ENCODE assay signal across 8 cellular contexts in the genomic region with DNA sequence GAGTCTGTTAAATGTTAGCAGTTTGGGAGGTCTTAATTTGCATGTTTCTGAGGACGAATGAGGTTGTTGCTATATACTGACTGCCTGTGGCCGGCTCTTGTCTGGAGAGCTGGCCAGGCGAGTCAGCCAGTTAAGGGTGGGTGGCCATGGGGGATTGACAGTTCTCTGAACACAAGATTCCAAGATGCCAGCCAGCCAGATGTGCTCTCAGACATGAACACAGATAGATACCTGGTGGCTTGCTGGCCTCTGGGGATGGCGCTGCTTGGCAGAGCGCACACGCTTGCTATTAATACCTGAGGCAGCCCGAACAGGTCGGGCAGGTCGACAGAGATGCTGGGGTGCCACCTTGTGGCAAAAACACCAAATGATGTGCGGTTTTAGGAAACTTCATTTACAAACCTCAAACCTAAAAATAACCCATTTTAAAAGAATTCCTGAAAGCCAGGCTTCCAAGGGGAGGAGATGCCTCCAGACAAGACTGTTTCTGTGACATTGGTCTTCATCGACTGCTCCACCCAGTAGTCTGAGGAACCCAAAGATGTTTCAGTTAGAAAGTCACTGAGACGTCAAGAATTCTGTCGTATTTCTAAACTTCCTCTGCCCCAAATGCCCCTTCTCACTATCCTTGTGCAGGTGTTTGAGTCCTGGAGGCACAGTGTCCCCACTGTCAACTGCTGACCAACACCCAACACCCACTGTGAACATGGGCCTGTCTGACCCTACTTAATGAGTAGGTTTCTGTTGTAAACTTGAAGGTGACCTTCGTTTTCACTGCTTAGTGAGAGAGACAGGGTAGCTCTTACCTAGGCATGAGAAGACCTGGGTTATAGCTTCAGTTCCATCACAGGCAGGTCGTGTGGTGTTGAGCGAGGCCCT.
DNase-seq lines count a peak whose midpoint lies in the region; ATAC-seq and TF ChIP-seq lines count a peak whose summit lies in the region.

No MANE protein-coding gene starts in this region.

- 37 to 48% methylated on average over 16 of the region's 16 CpGs for WGBS in sigmoid colon, 2 donors

- TF ChIP-seq CTCF in sigmoid colon (IDR thresholded peaks at IDR 0.05): peak; percentile 7 to 54 (median 40)

- H3K36me3 ChIP-seq in SJCRH30 (no peaks in the 10 kb centered on the region), sigmoid colon (peaks cover 0 to 7% (median 2%) of the 10 kb centered on the region in 4 donors)

- H3K27ac ChIP-seq in SJCRH30 (no peak overlapping the region), sigmoid colon (no peak overlapping the region)

- TF ChIP-seq POLR2A in sigmoid colon (IDR thresholded peaks at IDR 0.05): no peak

- H3K9me3 ChIP-seq in SJCRH30 (replicated peaks) (no peaks in the 10 kb centered on the region), sigmoid colon (no peaks in the 10 kb centered on the region)

- no peaks in the 10 kb centered on the region for H3K27me3 ChIP-seq in SJCRH30
- H3K27me3 ChIP-seq in sigmoid colon: no peaks in the 10 kb centered on the region

- ATAC-seq in GM18861 (IDR thresholded peaks at IDR 0.05; ENCODE audit: unreplicated experiment) (peak; percentile 46), left cardiac atrium (peak; percentile 79 to 82)

- no peak for TF ChIP-seq EP300 in sigmoid colon (IDR thresholded peaks at IDR 0.05)

- H3K4me3 ChIP-seq in SJCRH30: no peak overlapping the region
- H3K4me3 ChIP-seq in sigmoid colon: no peak overlapping the region

- DNase-seq in AG20443 (ENCODE audit: low spot score): peak; percentile 68
- DNase-seq in HPDE6-E6E7 (ENCODE audit: extremely low spot score): peak; percentile 47
- peak; percentile 30 to 66 for DNase-seq in SJCRH30
- DNase-seq in activated naive CD4-positive, alpha-beta T cell treated with anti-CD3 and anti-CD28 coated beads, Interleukin-2, amount 50 U/mL, for 16 hours: peak; percentile 76
- DNase-seq in left cardiac atrium: peak; percentile 65
- DNase-seq in sigmoid colon: no peak
- DNase-seq in foreskin melanocyte: no peak

- H3K4me1 ChIP-seq in SJCRH30 (no peaks in the 10 kb centered on the region), sigmoid colon (no peaks in the 10 kb centered on the region)

- intact Hi-C loops in left cardiac atrium (cut with DNase I) (loop anchor here (2.0 to 10.0 kb wide), 4 partner anchors 152 to 335 kb away; partner anchors contain the start of genes CNNM2 (in 1 of the 2) and CYP17A1 (in 1 of the 2)), sigmoid colon (cut with DNase I) (loop anchor here (2.0 kb wide), 1 partner anchor 153 kb away; no protein-coding TSS in a partner anchor)

Comparison
In these comparisons a context has a peak if more than half of its experiments do, and no peak if none do; other contexts are left out.
1. DNase-seq: peak in AG20443 (single experiment), HPDE6-E6E7 (single experiment), SJCRH30 (2 of 2), activated naive CD4-positive, alpha-beta T cell treated with anti-CD3 and anti-CD28 coated beads, Interleukin-2, amount 50 U/mL, for 16 hours (single experiment) and left cardiac atrium (single experiment); none in sigmoid colon (single experiment) and foreskin melanocyte (single experiment).